18 cellular contexts compared by ENCODE assay signal in genomic region chr4:153146031-153146430, GRCh38. TPM values are rescaled to one million over a fixed set of nuclear protein-coding genes. Genes with fewer than 3 reads are reported as not detected.
DNase-seq lines count a peak whose midpoint lies in the region; ATAC-seq, FAIRE-seq and TF ChIP-seq lines count a peak whose summit lies in the region.
"Had no signal": no experiment of that assay in that cellular context is flagged by ENCODE, and none has a peak within 500 bp of the region (broad histone marks: within the 10 kb centered on the region; RNA-seq: fewer than 3 reads in every experiment).

No MANE protein-coding gene starts in this region.

- H3K9ac ChIP-seq in keratinocyte (ENCODE audit: control insufficient read depth, extremely low read depth, insufficient read depth, low read length) = no peak overlapping the region

- no peak overlapping the region for H3K4me3 ChIP-seq in keratinocyte (ENCODE audit: control insufficient read depth in 2 of 3, extremely low read depth in 1 of 3, insufficient read depth in 2 of 3, low read depth in 1 of 3, low read length in 3 of 3)
- H3K4me3 ChIP-seq: HAP-1 had no signal

- ATAC-seq in SK-N-SH treated with all-trans-retinoic acid at 6 μM for 48 hours = no peak
- ATAC-seq in HG03354 (IDR thresholded peaks at IDR 0.05; ENCODE audit: poor library complexity, severe bottlenecking, unreplicated experiment) = no peak
- ATAC-seq in HG02623 (IDR thresholded peaks at IDR 0.05; ENCODE audit: unreplicated experiment) = no peak

- no peak for TF ChIP-seq CTCF in keratinocyte (optimal IDR thresholded peaks at IDR 0.05 in 1 of 3, IDR thresholded peaks at IDR 0.05 in 1 of 3, conservative IDR thresholded peaks at IDR 0.05 in 1 of 3; ENCODE audit: extremely low read depth in 1 of 3, insufficient read depth in 2 of 3, low read length in 3 of 3)

- dilution Hi-C loops in keratinocyte (cut with MboI; ENCODE audit: extremely low pct_ligation_motif_present, low sequenced_read_pairs) = no loop called here

- no peaks in the 10 kb centered on the region for H3K9me3 ChIP-seq in keratinocyte (ENCODE audit: control insufficient read depth, low read depth, low read length)
- H3K9me3 ChIP-seq: HAP-1 had no signal

- no peaks in the 10 kb centered on the region for H3K9me1 ChIP-seq in keratinocyte (ENCODE audit: control insufficient read depth, extremely low read depth, insufficient read depth, low read length)

- H3K79me2 ChIP-seq in keratinocyte (ENCODE audit: control insufficient read depth, insufficient read depth, low read length) = no peaks in the 10 kb centered on the region

- no peaks in the 10 kb centered on the region for H4K20me1 ChIP-seq in keratinocyte (ENCODE audit: control insufficient read depth, extremely low read depth, insufficient read depth, low read length)

- H3K27ac ChIP-seq in caudate nucleus (ENCODE audit: low read depth, low read length) (peak overlapping the region; percentile 16), keratinocyte (ENCODE audit: control insufficient read depth, insufficient read depth, low read length) (no peak overlapping the region)
- H3K27ac ChIP-seq: HL-60 had no signal

- H2AFZ ChIP-seq in keratinocyte (ENCODE audit: control insufficient read depth, low read length) = no peak overlapping the region

- FAIRE-seq in keratinocyte (lab: Jason Lieb, UNC) = peak; percentile 75
- FAIRE-seq: A204.1, G401.6, GM12891, H1 had no signal

- peaks cover 3% of the 10 kb centered on the region for H3K27me3 ChIP-seq in keratinocyte (ENCODE audit: control insufficient read depth, extremely low read depth, insufficient read depth, low read length)

- H3K36me3 ChIP-seq in keratinocyte (ENCODE audit: control insufficient read depth in 2 of 2, extremely low read depth in 1 of 2, insufficient read depth in 2 of 2, low read length in 2 of 2) = no peaks in the 10 kb centered on the region
- H3K36me3 ChIP-seq: HAP-1 had no signal

- no peak overlapping the region for H3K4me2 ChIP-seq in keratinocyte (ENCODE audit: control insufficient read depth, extremely low read depth, insufficient read depth, low read depth, low read length)

- peaks cover 27% of the 10 kb centered on the region for H3K4me1 ChIP-seq in keratinocyte (ENCODE audit: control insufficient read depth, extremely low read depth, insufficient read depth, low read length)

- peak; percentile 33 for DNase-seq in ELR (ENCODE audit: low read depth)
- DNase-seq in RPMI7951 (ENCODE audit: low read depth) = peak; percentile 13
- DNase-seq in caudate nucleus (lab: John Stamatoyannopoulos, UW) = no peak
- no peak for DNase-seq in keratinocyte (ENCODE audit: low read depth, low spot score)
- DNase-seq in NCI-H69 (lab: John Stamatoyannopoulos, UW) = no peak
- DNase-seq: C1 segment of cervical spinal cord; Calu3; CD4-positive, alpha-beta T cell; DMS 273 treated with DMSO at 0.1 percent for 48 hours had no signal

TF ChIP-seq in SK-N-SH treated with all-trans-retinoic acid at 6 μM for 48 hours, 23 proteins besides CTCF, POLR2A, EP300 and RAD21:
- TF ChIP-seq CSRNP3 (CRISPR knock-in tag; IDR thresholded peaks at IDR 0.05) (no peak), ZFP3 (CRISPR knock-in tag; IDR thresholded peaks at IDR 0.05) (no peak), ZFP30 (CRISPR knock-in tag; IDR thresholded peaks at IDR 0.05) (no peak), SNAI2 (CRISPR knock-in tag; IDR thresholded peaks at IDR 0.05) (no peak), ZNF565 (CRISPR knock-in tag; conservative IDR thresholded peaks at IDR 0.05; ENCODE audit: low read depth) (no peak), RARB (CRISPR knock-in tag; IDR thresholded peaks at IDR 0.05) (no peak), ZNF8 (CRISPR knock-in tag; IDR thresholded peaks at IDR 0.05) (no peak), TOX (CRISPR knock-in tag; IDR thresholded peaks at IDR 0.05; ENCODE audit: borderline replicate concordance) (no peak), GLIS3 (CRISPR knock-in tag; IDR thresholded peaks at IDR 0.05) (no peak), TCF4 (CRISPR knock-in tag; IDR thresholded peaks at IDR 0.05; ENCODE audit: borderline replicate concordance) (no peak), CSDC2 (CRISPR knock-in tag; IDR thresholded peaks at IDR 0.05) (no peak), ISL1 (CRISPR knock-in tag; IDR thresholded peaks at IDR 0.05) (no peak)
- TF ChIP-seq, protein P1, sequence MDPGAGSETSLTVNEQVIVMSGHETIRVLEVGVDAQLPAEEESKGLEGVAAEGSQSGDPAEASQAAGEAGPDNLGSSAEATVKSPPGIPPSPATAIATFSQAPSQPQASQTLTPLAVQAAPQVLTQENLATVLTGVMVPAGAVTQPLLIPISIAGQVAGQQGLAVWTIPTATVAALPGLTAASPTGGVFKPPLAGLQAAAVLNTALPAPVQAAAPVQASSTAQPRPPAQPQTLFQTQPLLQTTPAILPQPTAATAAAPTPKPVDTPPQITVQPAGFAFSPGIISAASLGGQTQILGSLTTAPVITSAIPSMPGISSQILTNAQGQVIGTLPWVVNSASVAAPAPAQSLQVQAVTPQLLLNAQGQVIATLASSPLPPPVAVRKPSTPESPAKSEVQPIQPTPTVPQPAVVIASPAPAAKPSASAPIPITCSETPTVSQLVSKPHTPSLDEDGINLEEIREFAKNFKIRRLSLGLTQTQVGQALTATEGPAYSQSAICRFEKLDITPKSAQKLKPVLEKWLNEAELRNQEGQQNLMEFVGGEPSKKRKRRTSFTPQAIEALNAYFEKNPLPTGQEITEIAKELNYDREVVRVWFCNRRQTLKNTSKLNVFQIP (CRISPR knock-in tag; IDR thresholded peaks at IDR 0.05; ENCODE audit: borderline replicate concordance, low read depth) = no peak
- TF ChIP-seq, protein P2, sequence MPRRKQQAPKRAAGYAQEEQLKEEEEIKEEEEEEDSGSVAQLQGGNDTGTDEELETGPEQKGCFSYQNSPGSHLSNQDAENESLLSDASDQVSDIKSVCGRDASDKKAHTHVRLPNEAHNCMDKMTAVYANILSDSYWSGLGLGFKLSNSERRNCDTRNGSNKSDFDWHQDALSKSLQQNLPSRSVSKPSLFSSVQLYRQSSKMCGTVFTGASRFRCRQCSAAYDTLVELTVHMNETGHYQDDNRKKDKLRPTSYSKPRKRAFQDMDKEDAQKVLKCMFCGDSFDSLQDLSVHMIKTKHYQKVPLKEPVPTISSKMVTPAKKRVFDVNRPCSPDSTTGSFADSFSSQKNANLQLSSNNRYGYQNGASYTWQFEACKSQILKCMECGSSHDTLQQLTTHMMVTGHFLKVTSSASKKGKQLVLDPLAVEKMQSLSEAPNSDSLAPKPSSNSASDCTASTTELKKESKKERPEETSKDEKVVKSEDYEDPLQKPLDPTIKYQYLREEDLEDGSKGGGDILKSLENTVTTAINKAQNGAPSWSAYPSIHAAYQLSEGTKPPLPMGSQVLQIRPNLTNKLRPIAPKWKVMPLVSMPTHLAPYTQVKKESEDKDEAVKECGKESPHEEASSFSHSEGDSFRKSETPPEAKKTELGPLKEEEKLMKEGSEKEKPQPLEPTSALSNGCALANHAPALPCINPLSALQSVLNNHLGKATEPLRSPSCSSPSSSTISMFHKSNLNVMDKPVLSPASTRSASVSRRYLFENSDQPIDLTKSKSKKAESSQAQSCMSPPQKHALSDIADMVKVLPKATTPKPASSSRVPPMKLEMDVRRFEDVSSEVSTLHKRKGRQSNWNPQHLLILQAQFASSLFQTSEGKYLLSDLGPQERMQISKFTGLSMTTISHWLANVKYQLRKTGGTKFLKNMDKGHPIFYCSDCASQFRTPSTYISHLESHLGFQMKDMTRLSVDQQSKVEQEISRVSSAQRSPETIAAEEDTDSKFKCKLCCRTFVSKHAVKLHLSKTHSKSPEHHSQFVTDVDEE (CRISPR knock-in tag; IDR thresholded peaks at IDR 0.05) = no peak

RNA-seq across cellular contexts. Expression of gene TRIM2, which starts 58.2 kb away (rescaled TPM):
- 30.6 and 34.7 TPM in 2 replicates for total RNA-seq in RPMI7951 (2014; rRNA removed; shearing (Covaris generic))
- 9.0 to 12.2 TPM (median 10.6 TPM) in 3 replicates for polyA plus RNA-seq in keratinocyte
- polyA plus RNA-seq in keratinocyte (2011; ENCODE audit: low read depth) = 1.9 TPM
- polyA plus RNA-seq in keratinocyte (2011; cell fraction: cytosol; rRNA removed) = 7.8 and 11.6 TPM in 2 replicates
- polyA plus RNA-seq in keratinocyte (2011; cell fraction: nucleus; rRNA removed) = 11.4 and 12.4 TPM in 2 replicates
- polyA plus RNA-seq in keratinocyte (2012; ENCODE audit: low replicate concordance) = 5.1 and 7.5 TPM in 2 replicates
- polyA minus RNA-seq in keratinocyte = 29.5 to 42.4 TPM (median 38.2 TPM) in 3 replicates
- 28.0 TPM for polyA minus RNA-seq in keratinocyte (2011; cell fraction: cytosol; rRNA and poly(A)+ RNA removed)
- 26.3 and 37.5 TPM in 2 replicates for polyA minus RNA-seq in keratinocyte (2011; cell fraction: nucleus; rRNA and poly(A)+ RNA removed)

Comparison
In these comparisons a context has a peak if more than half of its experiments do, and no peak if none do; other contexts are left out.
1. DNase-seq: peak in ELR (single experiment) and RPMI7951 (single experiment); none in caudate nucleus (0 of 61), keratinocyte (single experiment) and NCI-H69 (single experiment).